ENCODE assay signal across 8 cellular contexts in genomic region chr11:65479184-65480145, GRCh38. TPM values are rescaled to one million over a fixed set of nuclear protein-coding genes. Genes with fewer than 3 reads are reported as not detected.
DNase-seq lines count a peak whose midpoint lies in the region; ATAC-seq, FAIRE-seq and TF ChIP-seq lines count a peak whose summit lies in the region.

No MANE protein-coding gene starts in this region.

- TF ChIP-seq EP300 in K562 (IDR thresholded peaks at IDR 0.05; ENCODE audit: low read length) = no peak; the same call in 1 of the 2 replicates

- H3K27me3 ChIP-seq in CD8-positive, alpha-beta memory T cell (ENCODE audit: insufficient read depth, low read length, poor library complexity, severe bottlenecking) = no peaks in the 10 kb centered on the region
- H3K27me3 ChIP-seq in KMS-11 (ENCODE audit: insufficient read depth, low read depth) (no peaks in the 10 kb centered on the region), K562 (ENCODE audit: control insufficient read depth in 2 of 2, insufficient read depth in 2 of 2, low read length in 2 of 2) (no peaks in the 10 kb centered on the region)

- intact Hi-C loops in K562 (cut with micrococcal nuclease) = no loop called here
- intact Hi-C loops in kidney (cut with DNase I) = no loop called here

- no peak overlapping the region for H3K9ac ChIP-seq in KMS-11
- H3K9ac ChIP-seq in K562 (ENCODE audit: insufficient read depth in 1 of 2, low read depth in 2 of 2, low read length in 2 of 2) = peak overlapping the region; percentile 90 to 100
- peak overlapping the region; percentile 77 to 96 for H3K9ac ChIP-seq in kidney (ENCODE audit: low read length in 2 of 2)

- CTCF ChIA-PET in CD8-positive, alpha-beta memory T cell (lab: Charles Lee) = interaction anchor here (1.2 to 11.5 kb wide), 8 partner anchors 11 to 150 kb away, joined by 3 to 132 read pairs (median 7); partner anchors contain the start of gene MALAT1
- CTCF ChIA-PET in K562 (lab: Yijun Ruan, JAX; ENCODE audit: low intra/inter-chr PET ratio) = no interaction called here

- TSS peak; percentile 83 for BruUV-seq in K562 (replicated peaks; lab: Mats Ljungman, UMichigan)

- H3K36me3 ChIP-seq in CD8-positive, alpha-beta memory T cell (ENCODE audit: insufficient read depth, low read length) = no peaks in the 10 kb centered on the region
- H3K36me3 ChIP-seq in KMS-11 (ENCODE audit: insufficient read depth) (no peaks in the 10 kb centered on the region), K562 (ENCODE audit: control insufficient read depth, insufficient read depth, low read length) (peaks cover 9% of the 10 kb centered on the region; the same call in 1 of the 3 replicates), kidney (ENCODE audit: control insufficient read depth in 1 of 2, insufficient read depth in 2 of 2, low read length in 2 of 2) (no peaks in the 10 kb centered on the region)

- no peaks in the 10 kb centered on the region for H3K9me3 Mint-ChIP-seq in CD8-positive, alpha-beta memory T cell
- H3K9me3 Mint-ChIP-seq in stimulated activated memory B cell treated with anti-CD40 and anti-IgM and Interleukin-4, amounts not matched to agents 10 μg/mL and 1 μg/mL and 100 μg/mL, for 72 hours = no peaks in the 10 kb centered on the region

- H3K4me3 Mint-ChIP-seq in CD8-positive, alpha-beta memory T cell = peak overlapping the region in 5 of 7 donors; percentile 10 to 66 (median 41)
- H3K4me3 Mint-ChIP-seq in stimulated activated memory B cell treated with anti-CD40 and anti-IgM and Interleukin-4, amounts not matched to agents 10 μg/mL and 1 μg/mL and 100 μg/mL, for 72 hours = no peak overlapping the region

- no peaks in the 10 kb centered on the region for H3K9me3 ChIP-seq in CD8-positive, alpha-beta memory T cell (ENCODE audit: low read length)
- H3K9me3 ChIP-seq in K562 (replicated peaks; ENCODE audit: control insufficient read depth, insufficient read depth, low read depth, low read length) = no peaks in the 10 kb centered on the region
- no peaks in the 10 kb centered on the region for H3K9me3 ChIP-seq in kidney (ENCODE audit: control insufficient read depth in 1 of 2, low read length in 2 of 2)

- 0 out of 2 replicates have a peak, but pooled peaks have one; percentile 9 for TF ChIP-seq POLR2A in K562 (conservative IDR thresholded peaks at IDR 0.05)

- no peaks in the 10 kb centered on the region for H4K20me1 ChIP-seq in KMS-11 (ENCODE audit: insufficient read depth)
- H4K20me1 ChIP-seq in K562 (replicated peaks; ENCODE audit: control insufficient read depth, insufficient read depth, low read length) = no peaks in the 10 kb centered on the region

- no peak for DNase-seq in CD8-positive, alpha-beta memory T cell
- peak in 1 of 4 experiments; percentile 74 for DNase-seq in K562 (ENCODE audit: extremely low read depth in 1 of 4, low spot score in 3 of 4)
- DNase-seq in kidney = peak; percentile 76
- DNase-seq in cortex of kidney (lab: John Stamatoyannopoulos, UW) = no peak

- POLR2A ChIA-PET in CD8-positive, alpha-beta memory T cell (lab: Charles Lee) = interaction anchor here (0.8 to 7.1 kb wide), 5 partner anchors 19 to 62 kb away, joined by 3 to 171 read pairs (median 4); partner anchors contain the start of gene MALAT1
- POLR2A ChIA-PET in K562 (lab: Yijun Ruan, JAX) = interaction anchor here (0.6 to 26.0 kb wide), 15 partner anchors 10 to 483 kb away, joined by 3 to 2118 read pairs (median 4); partner anchors contain the start of genes MALAT1 and NEAT1

- H3K79me2 ChIP-seq in KMS-11 (ENCODE audit: insufficient read depth, low read depth) = peaks cover 24% of the 10 kb centered on the region
- peaks cover 62% of the 10 kb centered on the region for H3K79me2 ChIP-seq in K562 (ENCODE audit: control insufficient read depth, insufficient read depth, low read length)

- H3K4me3 ChIP-seq in CD8-positive, alpha-beta memory T cell (ENCODE audit: low read length) = no peak overlapping the region
- H3K4me3 ChIP-seq in KMS-11 (IDR thresholded peaks at IDR 0.05; ENCODE audit: insufficient read depth, low read depth, low read length) (no peak overlapping the region), K562 (peak overlapping the region; percentile 93), kidney (ENCODE audit: low read length in 2 of 2) (peak overlapping the region; percentile 49 to 54)

- in situ Hi-C loops in K562 (cut with MboI) = no loop called here

- ATAC-seq in K562 (peak; percentile 37), HG03442 (IDR thresholded peaks at IDR 0.05; ENCODE audit: unreplicated experiment) (no peak), HG02970 (IDR thresholded peaks at IDR 0.05; ENCODE audit: low FRiP score, unreplicated experiment) (no peak)
- no peak for ATAC-seq in stimulated activated memory B cell treated with anti-CD40 and anti-IgM and Interleukin-4, amounts not matched to agents 10 μg/mL and 1 μg/mL and 100 μg/mL, for 72 hours

- WGBS in K562 (ENCODE audit: insufficient coverage, low coverage, missing lambda C conversion rate) = 9% methylated on average over 11 of the region's 11 CpGs

- no peaks in the 10 kb centered on the region for H3K9me1 ChIP-seq in K562 (ENCODE audit: control insufficient read depth, insufficient read depth, low read length)

- TF ChIP-seq RAD21 in K562 (CRISPR knock-in tag; conservative IDR thresholded peaks at IDR 0.05 in 1 of 2, IDR thresholded peaks at IDR 0.05 in 1 of 2) = peak; percentile 54 to 57; a peak in 3 of 4 replicates

- TF ChIP-seq CTCF in KMS-11 (conservative IDR thresholded peaks at IDR 0.05; ENCODE audit: low read depth, low read length) (no peak; the same call in 1 of the 2 replicates), K562 (IDR thresholded peaks at IDR 0.05 in 2 of 3, conservative IDR thresholded peaks at IDR 0.05 in 1 of 3; ENCODE audit: insufficient read depth in 2 of 3, low read depth in 1 of 3, low read length in 3 of 3) (peak; percentile 54 to 67 (median 65)), kidney (IDR thresholded peaks at IDR 0.05; ENCODE audit: borderline replicate concordance, extremely low read depth, insufficient read depth) (peak; percentile 44)

- H3K27me3 Mint-ChIP-seq in CD8-positive, alpha-beta memory T cell = no peaks in the 10 kb centered on the region
- H3K27me3 Mint-ChIP-seq in stimulated activated memory B cell treated with anti-CD40 and anti-IgM and Interleukin-4, amounts not matched to agents 10 μg/mL and 1 μg/mL and 100 μg/mL, for 72 hours = no peaks in the 10 kb centered on the region

- peak overlapping the region in 7 of 8 donors; percentile 19 to 85 (median 69) for H3K27ac Mint-ChIP-seq in CD8-positive, alpha-beta memory T cell
- peak overlapping the region; percentile 50 for H3K27ac Mint-ChIP-seq in stimulated activated memory B cell treated with anti-CD40 and anti-IgM and Interleukin-4, amounts not matched to agents 10 μg/mL and 1 μg/mL and 100 μg/mL, for 72 hours

- H3K4me2 ChIP-seq in KMS-11 (peak overlapping the region; percentile 10; the same call in 1 of the 2 replicates), K562 (ENCODE audit: insufficient read depth, low read length) (peak overlapping the region; percentile 98)

- H3K36me3 Mint-ChIP-seq in CD8-positive, alpha-beta memory T cell = peaks cover 0 to 6% (median 0%) of the 10 kb centered on the region in 3 donors
- peaks cover 5% of the 10 kb centered on the region for H3K36me3 Mint-ChIP-seq in stimulated activated memory B cell treated with anti-CD40 and anti-IgM and Interleukin-4, amounts not matched to agents 10 μg/mL and 1 μg/mL and 100 μg/mL, for 72 hours

- H3K27ac ChIP-seq in CD8-positive, alpha-beta memory T cell (ENCODE audit: low read depth, low read length) = peak overlapping the region; percentile 98
- H3K27ac ChIP-seq in KMS-11 (no peak overlapping the region; the same call in 1 of the 2 replicates), K562 (ENCODE audit: extremely low read depth, low read depth, low read length) (peak overlapping the region; percentile 99), kidney (ENCODE audit: low read depth in 2 of 2, low read length in 2 of 2) (peak overlapping the region; percentile 100)

- H2AFZ ChIP-seq in KMS-11 (ENCODE audit: low read depth) (peak overlapping the region; percentile 24; the same call in 1 of the 2 replicates), K562 (ENCODE audit: low read depth, low read length) (peak overlapping the region; percentile 70)

- H3K4me1 ChIP-seq in CD8-positive, alpha-beta memory T cell (ENCODE audit: insufficient read depth, low read length) = peaks cover 8% of the 10 kb centered on the region
- H3K4me1 ChIP-seq in KMS-11 (ENCODE audit: low read depth, poor library complexity, severe bottlenecking) (peaks cover 55% of the 10 kb centered on the region), K562 (replicated peaks in 1 of 2; ENCODE audit: control insufficient read depth in 2 of 2, insufficient read depth in 2 of 2, low read length in 2 of 2) (peaks cover 39 to 62% of the 10 kb centered on the region in 2 experiments), kidney (ENCODE audit: control insufficient read depth in 1 of 2, insufficient read depth in 1 of 2, low read depth in 1 of 2, low read length in 2 of 2) (peaks cover 11 to 23% of the 10 kb centered on the region in 2 donors)

- H3K4me1 Mint-ChIP-seq in CD8-positive, alpha-beta memory T cell = peaks cover 10 to 27% (median 13%) of the 10 kb centered on the region in 3 donors
- H3K4me1 Mint-ChIP-seq in stimulated activated memory B cell treated with anti-CD40 and anti-IgM and Interleukin-4, amounts not matched to agents 10 μg/mL and 1 μg/mL and 100 μg/mL, for 72 hours = peaks cover 21% of the 10 kb centered on the region

- FAIRE-seq in K562 (lab: Jason Lieb, UNC) (peak; percentile 76), kidney (lab: Jason Lieb, UNC) (no peak)

RNA-seq across cellular contexts. Expression of gene MALAT1, which starts 19.4 kb away (rescaled TPM):
- 1,000 to 10,000 TPM; 4,639 to 4,912 TPM for total RNA-seq in CD8-positive, alpha-beta memory T cell
- 2,529 TPM for polyA plus RNA-seq in CD8-positive, alpha-beta memory T cell
- 25,088 and 54,166 TPM in 2 replicates for total RNA-seq in K562 (2011; cell fraction: chromatin; rRNA removed; ENCODE audit: low replicate concordance)
- total RNA-seq in K562 (2011; cell fraction: nucleolus; rRNA removed) = 9,055 and 12,105 TPM in 2 replicates
- total RNA-seq in K562 (2011; cell fraction: nucleoplasm; rRNA removed) = 29,585 and 58,308 TPM in 2 replicates
- total RNA-seq in K562 (2014; rRNA removed) (1,943 and 2,212 TPM in 2 replicates), K562 (2014; rRNA removed; fragmentation: Illumina TruSeq; extraction: Trizol) (2,548 and 2,859 TPM in 2 replicates), K562 (2015; rRNA removed; fragmentation: Illumina TruSeq; extraction: Trizol) (2,437 and 2,551 TPM in 2 replicates), K562 (2021) (4,052 and 5,928 TPM in 2 replicates), kidney (15,262 TPM)
- polyA plus RNA-seq in K562 (2011; rRNA removed) (980 and 1,205 TPM in 2 replicates), K562 (2014; fragmentation: Illumina TruSeq; extraction: Trizol) (363 and 398 TPM in 2 replicates), K562 (2014; fragmentation: Nextera tagmentation; extraction: Ambion mirVana) (1,000 to 10,000 TPM; 1,606 to 8,715 TPM), K562 (2014; rRNA removed) (1,666 and 2,351 TPM in 2 replicates), kidney (ENCODE audit: insufficient read depth, low read depth, low replicate concordance) (219 TPM)
- polyA plus RNA-seq in K562 (2011; cell fraction: cytosol; rRNA removed) = 93.6 and 371 TPM in 2 replicates
- 5,475 and 8,513 TPM in 2 replicates for polyA plus RNA-seq in K562 (2011; cell fraction: nucleus; rRNA removed)
- polyA plus RNA-seq in K562 (2012) = 1,113 and 1,346 TPM in 2 replicates
- polyA minus RNA-seq in K562 (2011; rRNA and poly(A)+ RNA removed) = 5,106 and 10,064 TPM in 2 replicates
- polyA minus RNA-seq in K562 (2011; cell fraction: cytosol; rRNA and poly(A)+ RNA removed) = 2,869 and 5,041 TPM in 2 replicates
- 20,177 and 33,147 TPM in 2 replicates for polyA minus RNA-seq in K562 (2011; cell fraction: nucleus; rRNA and poly(A)+ RNA removed)

RNA-seq across cellular contexts. Expression of gene SCYL1, which starts 45.4 kb away (rescaled TPM):
- 10 to 100 TPM; 85.1 to 88.5 TPM for total RNA-seq in CD8-positive, alpha-beta memory T cell
- polyA plus RNA-seq in CD8-positive, alpha-beta memory T cell = 42.1 TPM
- total RNA-seq in K562 (2011; cell fraction: chromatin; rRNA removed; ENCODE audit: low replicate concordance) = 59.7 and 207 TPM in 2 replicates
- 125 and 130 TPM in 2 replicates for total RNA-seq in K562 (2011; cell fraction: nucleolus; rRNA removed)
- 91.0 and 98.2 TPM in 2 replicates for total RNA-seq in K562 (2011; cell fraction: nucleoplasm; rRNA removed)
- total RNA-seq in K562 (2014; rRNA removed) (145 and 156 TPM in 2 replicates), K562 (2014; rRNA removed; fragmentation: Illumina TruSeq; extraction: Trizol) (14.2 and 20.2 TPM in 2 replicates), K562 (2015; rRNA removed; fragmentation: Illumina TruSeq; extraction: Trizol) (57.6 and 59.0 TPM in 2 replicates), K562 (2021) (113 and 115 TPM in 2 replicates), kidney (72.2 TPM)
- polyA plus RNA-seq in K562 (2011; rRNA removed) (55.0 and 79.2 TPM in 2 replicates), K562 (2014; fragmentation: Illumina TruSeq; extraction: Trizol) (76.1 and 81.3 TPM in 2 replicates), K562 (2014; fragmentation: Nextera tagmentation; extraction: Ambion mirVana) (1 to 10 TPM; 1.9 to 4.7 TPM), K562 (2014; rRNA removed) (96.0 and 104 TPM in 2 replicates), kidney (ENCODE audit: insufficient read depth, low read depth, low replicate concordance) (78.9 TPM)
- 121 and 188 TPM in 2 replicates for polyA plus RNA-seq in K562 (2011; cell fraction: cytosol; rRNA removed)
- polyA plus RNA-seq in K562 (2011; cell fraction: nucleus; rRNA removed) = 124 and 172 TPM in 2 replicates
- polyA plus RNA-seq in K562 (2012) = 54.7 and 95.3 TPM in 2 replicates
- polyA minus RNA-seq in K562 (2011; rRNA and poly(A)+ RNA removed) = 27.0 and 42.0 TPM in 2 replicates
- polyA minus RNA-seq in K562 (2011; cell fraction: cytosol; rRNA and poly(A)+ RNA removed) = 62.5 and 74.3 TPM in 2 replicates
- polyA minus RNA-seq in K562 (2011; cell fraction: nucleus; rRNA and poly(A)+ RNA removed) = 31.2 and 38.2 TPM in 2 replicates

RNA-seq across cellular contexts. Expression of gene NEAT1, which starts 56.9 kb away (rescaled TPM):
- 100 to 1,000 TPM; 196 to 204 TPM for total RNA-seq in CD8-positive, alpha-beta memory T cell
- 2.7 TPM for polyA plus RNA-seq in CD8-positive, alpha-beta memory T cell
- 684 and 1,510 TPM in 2 replicates for total RNA-seq in K562 (2011; cell fraction: chromatin; rRNA removed; ENCODE audit: low replicate concordance)
- 291 and 321 TPM in 2 replicates for total RNA-seq in K562 (2011; cell fraction: nucleolus; rRNA removed)
- total RNA-seq in K562 (2011; cell fraction: nucleoplasm; rRNA removed) = 737 and 1,283 TPM in 2 replicates
- total RNA-seq in K562 (2014; rRNA removed) (15.2 and 20.1 TPM in 2 replicates), K562 (2014; rRNA removed; fragmentation: Illumina TruSeq; extraction: Trizol) (62.8 and 76.9 TPM in 2 replicates), K562 (2015; rRNA removed; fragmentation: Illumina TruSeq; extraction: Trizol) (26.3 and 31.5 TPM in 2 replicates), K562 (2021) (129 and 208 TPM in 2 replicates), kidney (1,006 TPM)
- polyA plus RNA-seq in K562 (2011; rRNA removed) (56.2 and 171 TPM in 2 replicates), K562 (2014; fragmentation: Illumina TruSeq; extraction: Trizol) (137 and 146 TPM in 2 replicates), K562 (2014; fragmentation: Nextera tagmentation; extraction: Ambion mirVana) (10 to 100 TPM; 22.8 to 30.1 TPM), K562 (2014; rRNA removed) (382 and 389 TPM in 2 replicates), kidney (ENCODE audit: insufficient read depth, low read depth, low replicate concordance) (595 TPM)
- polyA plus RNA-seq in K562 (2011; cell fraction: cytosol; rRNA removed) = 45.5 and 49.2 TPM in 2 replicates
- polyA plus RNA-seq in K562 (2011; cell fraction: nucleus; rRNA removed) = 234 and 651 TPM in 2 replicates
- 312 and 328 TPM in 2 replicates for polyA plus RNA-seq in K562 (2012)
- polyA minus RNA-seq in K562 (2011; rRNA and poly(A)+ RNA removed) = 92.6 and 137 TPM in 2 replicates
- polyA minus RNA-seq in K562 (2011; cell fraction: cytosol; rRNA and poly(A)+ RNA removed) = 19.9 and 35.6 TPM in 2 replicates
- 168 and 220 TPM in 2 replicates for polyA minus RNA-seq in K562 (2011; cell fraction: nucleus; rRNA and poly(A)+ RNA removed)

Comparison
In these comparisons a context has a peak if more than half of its experiments do, and no peak if none do; other contexts are left out.
1. H3K4me3 ChIP-seq: peak in K562 (single experiment) and kidney (2 of 2); none in CD8-positive, alpha-beta memory T cell (single experiment) and KMS-11 (single experiment).